Comparison of ENCODE assay signal across 24 cellular contexts in genomic region chr20:44409132-44409600, GRCh38. TPM values are rescaled to one million over a fixed set of nuclear protein-coding genes. Genes with fewer than 3 reads are reported as not detected.
A peak's percentile ranks its signal among the peaks of the same experiment; 100 is the strongest.
DNase-seq lines count a peak whose midpoint lies in the region; ATAC-seq and TF ChIP-seq lines count a peak whose summit lies in the region.
"Had no signal": no experiment of that assay in that cellular context is flagged by ENCODE, and none has a peak within 500 bp of the region (broad histone marks: within the 10 kb centered on the region; RNA-seq: fewer than 3 reads in every experiment).

No MANE protein-coding gene starts in this region.

- TF ChIP-seq CTCF in RWPE2 (IDR thresholded peaks at IDR 0.05; ENCODE audit: poor library complexity, severe bottlenecking) (no peak), spleen (IDR thresholded peaks at IDR 0.05 in 8 of 11, conservative IDR thresholded peaks at IDR 0.05 in 3 of 11) (no peak), endothelial cell (IDR thresholded peaks at IDR 0.05; ENCODE audit: unreplicated experiment) (no peak)

- intact Hi-C loops in spleen (cut with DNase I; ENCODE audit: low total_unique reads), result no loop called here
- intact Hi-C loops in Right ventricle myocardium superior (cut with DNase I), result no loop called here

- WGBS in spleen, 5 donors, result 77 to 92% (median 83%) methylated on average over 2 of the region's 2 CpGs

- H3K36me3 Mint-ChIP-seq in endothelial cell (ENCODE audit: low read depth, unreplicated experiment), result peaks cover 4% of the 10 kb centered on the region
- H3K36me3 Mint-ChIP-seq: CD14-positive monocyte; stimulated activated naive B cell treated with anti-CD40 and anti-IgM and Interleukin-4, amounts not matched to agents 10 μg/mL and 1 μg/mL and 100 μg/mL, for 72 hours had no signal

- no peaks in the 10 kb centered on the region for H3K9me3 Mint-ChIP-seq in endothelial cell (ENCODE audit: unreplicated experiment)
- H3K9me3 Mint-ChIP-seq: stimulated activated naive B cell treated with anti-CD40 and anti-IgM and Interleukin-4, amounts not matched to agents 10 μg/mL and 1 μg/mL and 100 μg/mL, for 72 hours had no signal

- no peaks in the 10 kb centered on the region for H3K4me1 Mint-ChIP-seq in endothelial cell (ENCODE audit: unreplicated experiment)
- H3K4me1 Mint-ChIP-seq: CD14-positive monocyte; stimulated activated naive B cell treated with anti-CD40 and anti-IgM and Interleukin-4, amounts not matched to agents 10 μg/mL and 1 μg/mL and 100 μg/mL, for 72 hours had no signal

- DNase-seq in GM03348 (ENCODE audit: low spot score) (peak; percentile 71), RWPE2 (ENCODE audit: low spot score) (no peak), fibroblast of peridontal ligament (ENCODE audit: extremely low read depth) (peak; percentile 82), spleen (peak; percentile 11), superior temporal gyrus (ENCODE audit: extremely low spot score) (no peak), Right ventricle myocardium superior (no peak), endothelial cell (ENCODE audit: low spot score) (no peak), COLO829 (ENCODE audit: low spot score) (no peak)
- DNase-seq: activated effector memory CD4-positive, alpha-beta T cell treated with Interleukin-2 at 50 U/mL for 16 hours; anterior cingulate cortex; DMS79 treated with DMSO at 0.1 percent for 48 hours; H9; Kasumi-1; midbrain; NCI-H1436; NCI-H524 treated with DMSO at 0.1 percent for 48 hours; nucleus accumbens; stimulated activated naive B cell treated with anti-CD40 and anti-IgM and Interleukin-4, amounts not matched to agents 10 μg/mL and 1 μg/mL and 100 μg/mL, for 72 hours had no signal

- H3K36me3 ChIP-seq in RWPE2 (ENCODE audit: low read depth), result no peaks in the 10 kb centered on the region
- no peaks in the 10 kb centered on the region for H3K36me3 ChIP-seq in spleen
- H3K36me3 ChIP-seq: vagina had no signal

- H3K4me3 Mint-ChIP-seq in endothelial cell (ENCODE audit: unreplicated experiment), result no peak overlapping the region
- H3K4me3 Mint-ChIP-seq: CD14-positive monocyte; H9; stimulated activated naive B cell treated with anti-CD40 and anti-IgM and Interleukin-4, amounts not matched to agents 10 μg/mL and 1 μg/mL and 100 μg/mL, for 72 hours had no signal

- no peak overlapping the region for H3K27ac ChIP-seq in RWPE2 (ENCODE audit: poor library complexity, severe bottlenecking)
- H3K27ac ChIP-seq in spleen, result no peak overlapping the region
- H3K27ac ChIP-seq: vagina, VCaP had no signal

- peak; percentile 25; the same call in 1 of the 3 replicates for ATAC-seq in RWPE2 (ENCODE audit: low read depth)
- no peak for ATAC-seq in Right ventricle myocardium superior (ENCODE audit: poor library complexity)
- ATAC-seq: GM12878; stimulated activated naive B cell treated with anti-CD40 and anti-IgM and Interleukin-4, amounts not matched to agents 10 μg/mL and 1 μg/mL and 100 μg/mL, for 72 hours had no signal

- H3K9me3 ChIP-seq in RWPE2 (ENCODE audit: severe bottlenecking), result no peaks in the 10 kb centered on the region
- no peaks in the 10 kb centered on the region for H3K9me3 ChIP-seq in spleen
- H3K9me3 ChIP-seq: vagina had no signal

- no peak overlapping the region for H3K27ac Mint-ChIP-seq in endothelial cell (ENCODE audit: unreplicated experiment)
- H3K27ac Mint-ChIP-seq: CD14-positive monocyte; stimulated activated naive B cell treated with anti-CD40 and anti-IgM and Interleukin-4, amounts not matched to agents 10 μg/mL and 1 μg/mL and 100 μg/mL, for 72 hours had no signal

- H3K27me3 Mint-ChIP-seq in endothelial cell (ENCODE audit: unreplicated experiment), result peaks cover 8% of the 10 kb centered on the region

- H3K4me1 ChIP-seq in RWPE2 (ENCODE audit: insufficient read depth, poor library complexity, severe bottlenecking) (peaks cover 22% of the 10 kb centered on the region), spleen (no peaks in the 10 kb centered on the region)
- H3K4me1 ChIP-seq: vagina had no signal

- H3K27me3 ChIP-seq in RWPE2 (ENCODE audit: insufficient read depth, poor library complexity, severe bottlenecking) (no peaks in the 10 kb centered on the region), spleen (replicated peaks in 1 of 7) (peaks cover 0 to 28% (median 0%) of the 10 kb centered on the region in 7 donors)
- H3K27me3 ChIP-seq: vagina had no signal

- no peak for TF ChIP-seq POLR2A in spleen (IDR thresholded peaks at IDR 0.05)

- H3K4me3 ChIP-seq in RWPE2 (ENCODE audit: severe bottlenecking) (no peak overlapping the region), spleen (no peak overlapping the region)
- H3K4me3 ChIP-seq: GM12878, PC-9, vagina had no signal

RNA-seq across cellular contexts. Expression of gene HNF4A, which starts 53.7 kb away (rescaled TPM):
- total RNA-seq in spleen (not detected), Right ventricle myocardium superior (not detected), endothelial cell (ENCODE audit: unreplicated experiment) (not detected)
- under 1 TPM in 1 of 3 donors, not detected in 2; 0.03 TPM for polyA plus RNA-seq in spleen
- total RNA-seq: glomerular endothelial cell, H9, vagina had no signal
- polyA plus RNA-seq: CD14-positive monocyte, GM12878 had no signal

Comparison
In these comparisons a context has a peak if more than half of its experiments do, and no peak if none do; other contexts are left out.
1. DNase-seq: peak in GM03348 (single experiment), fibroblast of peridontal ligament (single experiment) and spleen (single experiment); none in RWPE2 (single experiment), superior temporal gyrus (single experiment), Right ventricle myocardium superior (single experiment), endothelial cell (single experiment) and COLO829 (single experiment).